11 cellular contexts compared by ENCODE assay signal in genomic region chr3:53056442-53056841, GRCh38. TPM values are rescaled to one million over a fixed set of nuclear protein-coding genes. Genes with fewer than 3 reads are reported as not detected.
DNase-seq lines count a peak whose midpoint lies in the region; ATAC-seq and TF ChIP-seq lines count a peak whose summit lies in the region.
"Had no signal": no experiment of that assay in that cellular context is flagged by ENCODE, and none has a peak within 500 bp of the region (broad histone marks: within the 10 kb centered on the region; RNA-seq: fewer than 3 reads in every experiment).

No MANE protein-coding gene starts in this region.

- H3K4ac ChIP-seq in trophoblast cell (ENCODE audit: low read depth, low read length), result no peak overlapping the region

- no peaks in the 10 kb centered on the region for H3K27me3 Mint-ChIP-seq in stimulated activated naive CD8-positive, alpha-beta T cell treated with anti-CD3 and anti-CD28 coated beads, Interleukin-15, amount 100 ng/mL, for 72 hours

- H2AK5ac ChIP-seq in trophoblast cell (ENCODE audit: low read length), result no peak overlapping the region

- H4K91ac ChIP-seq in trophoblast cell (ENCODE audit: low read depth, low read length), result no peak overlapping the region

- H3K27ac ChIP-seq in trophoblast cell (ENCODE audit: low read depth, low read length), result no peak overlapping the region
- H3K27ac ChIP-seq: upper lobe of left lung had no signal

- no peaks in the 10 kb centered on the region for H3K79me1 ChIP-seq in trophoblast cell (ENCODE audit: low read length)

- H3K27me3 ChIP-seq in trophoblast cell (ENCODE audit: insufficient read depth, low read length), result no peaks in the 10 kb centered on the region
- H3K27me3 ChIP-seq: upper lobe of left lung had no signal

- H3K14ac ChIP-seq in trophoblast cell (ENCODE audit: low read length), result no peak overlapping the region

- no peak overlapping the region for H3K27ac Mint-ChIP-seq in stimulated activated naive CD8-positive, alpha-beta T cell treated with anti-CD3 and anti-CD28 coated beads, Interleukin-15, amount 100 ng/mL, for 72 hours

- H4K12ac ChIP-seq in trophoblast cell (ENCODE audit: low read depth, low read length), result no peak overlapping the region

- WGBS in trophoblast cell (ENCODE audit: extremely low coverage, insufficient coverage, insufficient read length), result no CpG with 5 or more reads among the region's 2 CpGs

- H2BK5ac ChIP-seq in trophoblast cell (ENCODE audit: low read depth, low read length, poor library complexity), result no peak overlapping the region

- H2BK120ac ChIP-seq in trophoblast cell (ENCODE audit: insufficient read depth, low read length, poor library complexity), result no peak overlapping the region

- no peak overlapping the region for H3K18ac ChIP-seq in trophoblast cell (ENCODE audit: low read length)

- H3K4me3 Mint-ChIP-seq in stimulated activated naive CD8-positive, alpha-beta T cell treated with anti-CD3 and anti-CD28 coated beads, Interleukin-15, amount 100 ng/mL, for 72 hours, result no peak overlapping the region

- no peaks in the 10 kb centered on the region for H3K36me3 ChIP-seq in trophoblast cell (ENCODE audit: control insufficient read depth in 1 of 2, insufficient read depth in 2 of 2, low read length in 2 of 2)
- H3K36me3 ChIP-seq: upper lobe of left lung had no signal

- H4K8ac ChIP-seq in trophoblast cell (ENCODE audit: low read depth, low read length), result no peak overlapping the region

- no peaks in the 10 kb centered on the region for H3K4me1 Mint-ChIP-seq in stimulated activated naive CD8-positive, alpha-beta T cell treated with anti-CD3 and anti-CD28 coated beads, Interleukin-15, amount 100 ng/mL, for 72 hours

- no peak overlapping the region for H2AFZ ChIP-seq in trophoblast cell (ENCODE audit: insufficient read depth, low read length, poor library complexity)

- H3K9me3 ChIP-seq in trophoblast cell (ENCODE audit: insufficient read depth, low read depth, low read length), result no peaks in the 10 kb centered on the region
- H3K9me3 ChIP-seq: upper lobe of left lung had no signal

- peak; percentile 49 for ATAC-seq in stimulated activated naive CD8-positive, alpha-beta T cell treated with anti-CD3 and anti-CD28 coated beads, Interleukin-15, Interleukin-2, amounts not matched to agents 100 U/mL and 50 U/mL, for 24 hours
- no peak for ATAC-seq in stimulated activated naive CD8-positive, alpha-beta T cell treated with anti-CD3 and anti-CD28 coated beads, Interleukin-15, amount 100 ng/mL, for 72 hours
- ATAC-seq in GM19452 (IDR thresholded peaks at IDR 0.05; ENCODE audit: unreplicated experiment), result no peak

- H3K4me3 ChIP-seq in trophoblast cell (ENCODE audit: low read depth, low read length), result no peak overlapping the region
- H3K4me3 ChIP-seq: upper lobe of left lung had no signal

- no peak for DNase-seq in stimulated activated naive CD8-positive, alpha-beta T cell treated with anti-CD3 and anti-CD28 coated beads, Interleukin-15, Interleukin-2, amounts not matched to agents 100 U/mL and 50 U/mL, for 24 hours
- DNase-seq in stimulated activated naive CD8-positive, alpha-beta T cell treated with anti-CD3 and anti-CD28 coated beads, Interleukin-15, amount 100 ng/mL, for 72 hours, result no peak
- DNase-seq in OCI-M1 (lab: John Stamatoyannopoulos, UW), result peak; percentile 21
- DNase-seq in erythroblast (lab: John Stamatoyannopoulos, UW), result peak; percentile 14 to 16
- no peak for DNase-seq in germinal center (ENCODE audit: low spot score)
- DNase-seq in trophoblast cell, result no peak
- DNase-seq in posterior cingulate gyrus, result no peak
- DNase-seq: kidney glomerular epithelial cell, T-helper 2 cell, upper lobe of left lung had no signal

- H3K9ac ChIP-seq in trophoblast cell (ENCODE audit: low read length), result no peak overlapping the region

- no peaks in the 10 kb centered on the region for H3K9me3 Mint-ChIP-seq in stimulated activated naive CD8-positive, alpha-beta T cell treated with anti-CD3 and anti-CD28 coated beads, Interleukin-15, amount 100 ng/mL, for 72 hours

- intact Hi-C loops in posterior cingulate gyrus (cut with DNase I), result no loop called here

- no peaks in the 10 kb centered on the region for H3K79me2 ChIP-seq in trophoblast cell (ENCODE audit: control insufficient read depth, insufficient read depth, low read length, poor library complexity)

- H2BK12ac ChIP-seq in trophoblast cell (ENCODE audit: low read length), result no peak overlapping the region

- no peak overlapping the region for H3K4me2 ChIP-seq in trophoblast cell (ENCODE audit: low read length)

- TF ChIP-seq POLR2A in erythroblast (IDR thresholded peaks at IDR 0.05; ENCODE audit: low read length), result no peak

- no peak overlapping the region for H3K23ac ChIP-seq in trophoblast cell (ENCODE audit: low read length)

- no peaks in the 10 kb centered on the region for H3K4me1 ChIP-seq in trophoblast cell (ENCODE audit: control insufficient read depth in 1 of 2, insufficient read depth in 2 of 2, low read length in 2 of 2)
- H3K4me1 ChIP-seq: upper lobe of left lung had no signal

RNA-seq across cellular contexts. Expression of gene SFMBT1, which starts 10.6 kb away (rescaled TPM):
- polyA plus RNA-seq in trophoblast cell (2013), result 1.4 and 1.8 TPM in 2 replicates

Comparison
In these comparisons a context has a peak if more than half of its experiments do, and no peak if none do; other contexts are left out.
1. DNase-seq: peak in OCI-M1 (single experiment) and erythroblast (2 of 2); none in stimulated activated naive CD8-positive, alpha-beta T cell treated with anti-CD3 and anti-CD28 coated beads, Interleukin-15, Interleukin-2, amounts not matched to agents 100 U/mL and 50 U/mL, for 24 hours (single experiment), stimulated activated naive CD8-positive, alpha-beta T cell treated with anti-CD3 and anti-CD28 coated beads, Interleukin-15, amount 100 ng/mL, for 72 hours (0 of 2), germinal center (single experiment), trophoblast cell (0 of 2) and posterior cingulate gyrus (0 of 10).